8 cellular contexts compared by ENCODE assay signal in genomic region chr5:102754499-102755424, GRCh38. TPM values are rescaled to one million over a fixed set of nuclear protein-coding genes. Genes with fewer than 3 reads are reported as not detected.
DNase-seq lines count a peak whose midpoint lies in the region; FAIRE-seq and TF ChIP-seq lines count a peak whose summit lies in the region.

Gene PAM (plus strand): TSS chr5:102755305. CDS start chr5:102866196, 110,891 bp downstream.

- no peak for FAIRE-seq in urothelium cell line (lab: Jason Lieb, UNC)

- no peaks in the 10 kb centered on the region for H3K9me3 ChIP-seq in cardiac muscle cell (ENCODE audit: low read depth)

- H3K27me3 Mint-ChIP-seq in progenitor cell of endocrine pancreas = peaks cover 31% of the 10 kb centered on the region

- peak within 1 kb of the TSS; percentile 98 for H3K27ac Mint-ChIP-seq in progenitor cell of endocrine pancreas

- DNase-seq in H7 (peak; percentile 92), M059J (ENCODE audit: low read depth) (peak; percentile 77), SW480 (ENCODE audit: low spot score) (peak; percentile 91), cardiac muscle cell (ENCODE audit: low read depth in 1 of 2, low spot score in 1 of 2) (peak; percentile 80 to 89), progenitor cell of endocrine pancreas (ENCODE audit: low spot score, unreplicated experiment) (peak; percentile 73), urothelium cell line (ENCODE audit: low spot score) (peak; percentile 88)
- peak; percentile 37 for DNase-seq in activated naive CD8-positive, alpha-beta T cell treated with anti-CD3 and anti-CD28 coated beads, Interleukin-2, amount 50 U/mL, for 16 hours (ENCODE audit: low read depth, low spot score)

- H3K27ac ChIP-seq in cardiac muscle cell = no peak within 1 kb of the TSS

- H3K27me3 ChIP-seq in H7 (ENCODE audit: control insufficient read depth, insufficient read depth, low read length) (peaks cover 19% of the 10 kb centered on the region), cardiac muscle cell (peaks cover 15% of the 10 kb centered on the region)

- peak within 1 kb of the TSS; percentile 94 for H3K4me3 Mint-ChIP-seq in progenitor cell of endocrine pancreas (ENCODE audit: low read depth)

- peaks cover 5% of the 10 kb centered on the region for H3K4me1 ChIP-seq in cardiac muscle cell (ENCODE audit: low read depth)

- no peaks in the 10 kb centered on the region for H3K36me3 ChIP-seq in H7 (replicated peaks; ENCODE audit: control insufficient read depth, insufficient read depth, low read length)
- H3K36me3 ChIP-seq in cardiac muscle cell = no peaks in the 10 kb centered on the region

- TF ChIP-seq CTCF in cardiac muscle cell (IDR thresholded peaks at IDR 0.05; ENCODE audit: low read depth, low read length) (no peak), progenitor cell of endocrine pancreas (IDR thresholded peaks at IDR 0.05; ENCODE audit: unreplicated experiment) (no peak)

- H3K4me3 ChIP-seq in GM08714 (ENCODE audit: low read length) = peak within 1 kb of the TSS; percentile 90
- H3K4me3 ChIP-seq in H7 (ENCODE audit: insufficient read depth, low read depth, low read length) = peak within 1 kb of the TSS; percentile 68
- peak within 1 kb of the TSS; percentile 48 for H3K4me3 ChIP-seq in cardiac muscle cell

- no peaks in the 10 kb centered on the region for H3K9me3 Mint-ChIP-seq in progenitor cell of endocrine pancreas (ENCODE audit: low read depth)

- peaks cover 6% of the 10 kb centered on the region for H3K4me1 Mint-ChIP-seq in progenitor cell of endocrine pancreas (ENCODE audit: low read depth)

- H3K36me3 Mint-ChIP-seq in progenitor cell of endocrine pancreas (ENCODE audit: insufficient read depth) = no peaks in the 10 kb centered on the region

RNA-seq across cellular contexts. Expression of gene PAM, which starts in this region (rescaled TPM):
- 33.7 and 33.9 TPM in 2 replicates for total RNA-seq in H7 (2014; rRNA removed; shearing (Covaris generic))
- total RNA-seq in M059J (2014; rRNA removed; shearing (Covaris generic)) = 244 and 360 TPM in 2 replicates
- total RNA-seq in cardiac muscle cell = 392 and 632 TPM in 2 replicates
- polyA plus RNA-seq in cardiac muscle cell = 218 and 375 TPM in 2 replicates
- 111 and 142 TPM in 2 replicates for total RNA-seq in progenitor cell of endocrine pancreas

Comparison
In these comparisons a context has a peak if more than half of its experiments do, and no peak if none do; other contexts are left out.
1. DNase-seq: peak in every context shown above with its lines; median percentile 92 in H7; 91 in SW480; 88 in urothelium cell line; 84 in cardiac muscle cell; 77 in M059J; 73 in progenitor cell of endocrine pancreas; 37 in activated naive CD8-positive, alpha-beta T cell treated with anti-CD3 and anti-CD28 coated beads, Interleukin-2, amount 50 U/mL, for 16 hours.